ENCODE assay signal across 18 cellular contexts in genomic region chr12:114742363-114742762, GRCh38. TPM values are rescaled to one million over a fixed set of nuclear protein-coding genes. Genes with fewer than 3 reads are reported as not detected.
A peak's percentile ranks its signal among the peaks of the same experiment; 100 is the strongest.
DNase-seq lines count a peak whose midpoint lies in the region; ATAC-seq, FAIRE-seq and TF ChIP-seq lines count a peak whose summit lies in the region.
"Had no signal": no experiment of that assay in that cellular context is flagged by ENCODE, and none has a peak within 500 bp of the region (broad histone marks: within the 10 kb centered on the region; RNA-seq: fewer than 3 reads in every experiment).

No MANE protein-coding gene starts in this region.

- CTCF ChIA-PET in activated CD4-positive, alpha-beta T cell treated with anti-CD3 and anti-CD28 coated beads, Interleukin-2, amount 10 ng/mL, durations not matched to agents 7 days and 5 days (lab: Charles Lee), result no interaction called here
- CTCF ChIA-PET in activated CD4-positive, alpha-beta T cell treated with anti-CD3 and anti-CD28 coated beads for 36 hours (lab: Charles Lee), result no interaction called here
- CTCF ChIA-PET in H1 (lab: Charles Lee; ENCODE audit: partially characterized antibody), result interaction anchor here (0.7 to 1.2 kb wide), 4 partner anchors 15 to 1017 kb away, joined by 3 read pairs; no protein-coding TSS in a partner anchor

- no peak overlapping the region for H3K56ac ChIP-seq in H1 (replicated peaks; ENCODE audit: insufficient read length, low read depth, low read length)

- POLR2A ChIA-PET in activated CD4-positive, alpha-beta T cell treated with anti-CD3 and anti-CD28 coated beads, Interleukin-2, amount 10 ng/mL, durations not matched to agents 7 days and 5 days (lab: Charles Lee), result no interaction called here
- POLR2A ChIA-PET in activated CD4-positive, alpha-beta T cell treated with anti-CD3 and anti-CD28 coated beads for 36 hours (lab: Charles Lee), result no interaction called here
- POLR2A ChIA-PET in H1 (lab: Charles Lee; ENCODE audit: partially characterized antibody), result no interaction called here

- intact Hi-C loops in activated CD4-positive, alpha-beta T cell treated with anti-CD3 and anti-CD28 coated beads for 36 hours (cut with DNase I, micrococcal nuclease), result no loop called here

- no peaks in the 10 kb centered on the region; the same call in 1 of the 2 replicates for H3K23me2 ChIP-seq in H1 (ENCODE audit: low read depth, low read length)

- H3K79me1 ChIP-seq in H1 (ENCODE audit: low read depth, low read length), result no peaks in the 10 kb centered on the region

- H3K36me3 Mint-ChIP-seq in activated CD4-positive, alpha-beta T cell treated with anti-CD3 and anti-CD28 coated beads, Interleukin-2, amount 10 ng/mL, durations not matched to agents 7 days and 5 days (ENCODE audit: low read depth), result no peaks in the 10 kb centered on the region
- no peaks in the 10 kb centered on the region for H3K36me3 Mint-ChIP-seq in activated CD4-positive, alpha-beta T cell treated with anti-CD3 and anti-CD28 coated beads for 36 hours (ENCODE audit: low read depth)
- no peaks in the 10 kb centered on the region for H3K36me3 Mint-ChIP-seq in nephron (ENCODE audit: low read depth)
- H3K36me3 Mint-ChIP-seq: CD8-positive, alpha-beta memory T cell had no signal

- H3K79me2 ChIP-seq in H1 (ENCODE audit: control insufficient read depth in 1 of 2, insufficient read depth in 2 of 2, low read length in 2 of 2), result no peaks in the 10 kb centered on the region

- H3K9me3 Mint-ChIP-seq in activated CD4-positive, alpha-beta T cell treated with anti-CD3 and anti-CD28 coated beads, Interleukin-2, amount 10 ng/mL, durations not matched to agents 7 days and 5 days, result no peaks in the 10 kb centered on the region
- no peaks in the 10 kb centered on the region for H3K9me3 Mint-ChIP-seq in activated CD4-positive, alpha-beta T cell treated with anti-CD3 and anti-CD28 coated beads for 36 hours (ENCODE audit: low read depth)
- no peaks in the 10 kb centered on the region for H3K9me3 Mint-ChIP-seq in nephron
- H3K9me3 Mint-ChIP-seq: HFFc6 had no signal

- no peak overlapping the region for H3K4me3 Mint-ChIP-seq in activated CD4-positive, alpha-beta T cell treated with anti-CD3 and anti-CD28 coated beads, Interleukin-2, amount 10 ng/mL, durations not matched to agents 7 days and 5 days
- H3K4me3 Mint-ChIP-seq in activated CD4-positive, alpha-beta T cell treated with anti-CD3 and anti-CD28 coated beads for 36 hours, result no peak overlapping the region
- no peak overlapping the region for H3K4me3 Mint-ChIP-seq in nephron
- H3K4me3 Mint-ChIP-seq: CD8-positive, alpha-beta memory T cell; HFFc6 had no signal

- H4K8ac ChIP-seq in H1 (ENCODE audit: extremely low read depth, insufficient read depth, low read length), result 0 out of 2 replicates have a peak overlapping the region, but pooled peaks have one; percentile 57

- no peak overlapping the region for H3K18ac ChIP-seq in H1 (ENCODE audit: extremely low read depth, low read length)

- peak overlapping the region; percentile 50 for H3K27ac Mint-ChIP-seq in activated CD4-positive, alpha-beta T cell treated with anti-CD3 and anti-CD28 coated beads, Interleukin-2, amount 10 ng/mL, durations not matched to agents 7 days and 5 days
- H3K27ac Mint-ChIP-seq in activated CD4-positive, alpha-beta T cell treated with anti-CD3 and anti-CD28 coated beads for 36 hours, result no peak overlapping the region
- peak overlapping the region; percentile 60 to 80 (median 75) for H3K27ac Mint-ChIP-seq in nephron
- H3K27ac Mint-ChIP-seq: CD8-positive, alpha-beta memory T cell; HFFc6 had no signal

- no peak overlapping the region for H2BK15ac ChIP-seq in H1 (ENCODE audit: low read length)

- no peak for TF ChIP-seq RAD21 in H1 (IDR thresholded peaks at IDR 0.05 in 1 of 2, conservative IDR thresholded peaks at IDR 0.05 in 1 of 2; ENCODE audit: low read depth in 2 of 2, low read length in 2 of 2)

- no peak for DNase-seq in activated CD4-positive, alpha-beta T cell treated with anti-CD3 and anti-CD28 coated beads, Interleukin-2, amount 10 ng/mL, durations not matched to agents 7 days and 5 days
- DNase-seq in activated CD4-positive, alpha-beta T cell treated with anti-CD3 and anti-CD28 coated beads for 36 hours, result no peak
- no peak for DNase-seq in H1 (ENCODE audit: low read depth in 1 of 2, low spot score in 2 of 2)
- no peak for DNase-seq in GDM1 (lab: John Stamatoyannopoulos, UW)
- no peak for DNase-seq in stimulated activated naive CD4-positive, alpha-beta T cell treated with Interleukin-2 at 50 U/mL for 16 hours (lab: John Stamatoyannopoulos, UW)
- DNase-seq in frontal cortex (ENCODE audit: low spot score in 2 of 2), result no peak
- DNase-seq in hippocampal formation (lab: John Stamatoyannopoulos, UW), result no peak
- DNase-seq: 8988T; AML-193; CD8-positive, alpha-beta memory T cell; DMS53; GM23248; HCEC 1CT; HFFc6 had no signal

- H3K9ac ChIP-seq in H1 (replicated peaks in 1 of 4; ENCODE audit: extremely low read depth in 1 of 4, low read depth in 3 of 4, low read length in 3 of 4), result no peak overlapping the region
- H3K9ac ChIP-seq: BLaER1, GM23248 had no signal

- no peak overlapping the region for H3K14ac ChIP-seq in H1 (ENCODE audit: insufficient read length)

- H3K23ac ChIP-seq in H1 (ENCODE audit: insufficient read length), result no peak overlapping the region

- H3K4me2 ChIP-seq in H1 (ENCODE audit: insufficient read depth in 1 of 2, low read depth in 2 of 2, low read length in 2 of 2), result no peak overlapping the region
- H3K4me2 ChIP-seq: BLaER1 had no signal

- TF ChIP-seq POLR2A in H1 (IDR thresholded peaks at IDR 0.05; ENCODE audit: control extremely low read depth in 1 of 2, low read depth in 2 of 2, low read length in 2 of 2), result no peak

- H3K4me1 ChIP-seq in H1 (replicated peaks in 1 of 4; ENCODE audit: control insufficient read depth in 3 of 4, insufficient read depth in 4 of 4, low read length in 3 of 4), result peaks cover 0 to 9% (median 2%) of the 10 kb centered on the region in 4 experiments; a peak in 5 of 7 replicates

- H3K27ac ChIP-seq in H1 (ENCODE audit: low read depth, low read length), result no peak overlapping the region
- H3K27ac ChIP-seq: BLaER1, GM23248 had no signal

- no peaks in the 10 kb centered on the region for H3K4me1 Mint-ChIP-seq in activated CD4-positive, alpha-beta T cell treated with anti-CD3 and anti-CD28 coated beads, Interleukin-2, amount 10 ng/mL, durations not matched to agents 7 days and 5 days
- H3K4me1 Mint-ChIP-seq in activated CD4-positive, alpha-beta T cell treated with anti-CD3 and anti-CD28 coated beads for 36 hours, result no peaks in the 10 kb centered on the region
- H3K4me1 Mint-ChIP-seq in nephron, result peaks cover 46% of the 10 kb centered on the region
- H3K4me1 Mint-ChIP-seq: CD8-positive, alpha-beta memory T cell had no signal

- H3K36me3 ChIP-seq in H1 (ENCODE audit: control insufficient read depth in 2 of 4, insufficient read depth in 4 of 4, low read length in 3 of 4), result no peaks in the 10 kb centered on the region
- H3K36me3 ChIP-seq: BLaER1 had no signal

- TF ChIP-seq EP300 in H1 (IDR thresholded peaks at IDR 0.05; ENCODE audit: borderline replicate concordance in 1 of 2, low read depth in 2 of 2, low read length in 2 of 2), result no peak

- no peak overlapping the region for H3K4ac ChIP-seq in H1 (replicated peaks; ENCODE audit: insufficient read length, low read depth, low read length)

- peaks cover 0 to 3% (median 2%) of the 10 kb centered on the region in 4 experiments; a peak in 5 of 7 replicates for H3K27me3 ChIP-seq in H1 (replicated peaks in 1 of 4; ENCODE audit: control insufficient read depth in 3 of 4, extremely low read depth in 1 of 4, insufficient read depth in 3 of 4, low read length in 3 of 4)
- H3K27me3 ChIP-seq: BLaER1 had no signal

- no peak for ATAC-seq in activated CD4-positive, alpha-beta T cell treated with anti-CD3 and anti-CD28 coated beads for 36 hours
- ATAC-seq: GM12878 had no signal

- H4K91ac ChIP-seq in H1 (replicated peaks; ENCODE audit: insufficient read length, low read length), result peak overlapping the region; percentile 15

- no peaks in the 10 kb centered on the region for H3K9me3 ChIP-seq in H1 (ENCODE audit: insufficient read depth in 2 of 2, low read depth in 1 of 2, low read length in 1 of 2)
- H3K9me3 ChIP-seq: BLaER1 had no signal

- no peak overlapping the region for H2AK5ac ChIP-seq in H1 (ENCODE audit: low read depth, low read length)

- H3K27me3 Mint-ChIP-seq in activated CD4-positive, alpha-beta T cell treated with anti-CD3 and anti-CD28 coated beads, Interleukin-2, amount 10 ng/mL, durations not matched to agents 7 days and 5 days, result no peaks in the 10 kb centered on the region
- peaks cover 3% of the 10 kb centered on the region for H3K27me3 Mint-ChIP-seq in activated CD4-positive, alpha-beta T cell treated with anti-CD3 and anti-CD28 coated beads for 36 hours
- peaks cover 13% of the 10 kb centered on the region for H3K27me3 Mint-ChIP-seq in nephron (ENCODE audit: low read depth)

- H4K5ac ChIP-seq in H1 (ENCODE audit: insufficient read length, low read depth, low read length), result no peak overlapping the region

- H4K20me1 ChIP-seq in H1 (replicated peaks in 1 of 2; ENCODE audit: control insufficient read depth in 1 of 2, insufficient read depth in 2 of 2, low read length in 2 of 2), result no peaks in the 10 kb centered on the region
- H4K20me1 ChIP-seq: BLaER1 had no signal

- FAIRE-seq in H1 (lab: Jason Lieb, UNC) (no peak), frontal cortex (lab: Jason Lieb, UNC) (no peak)
- FAIRE-seq: GM12878, GM18507 had no signal

- H2BK120ac ChIP-seq in H1 (replicated peaks; ENCODE audit: low read depth, low read length), result no peak overlapping the region

- H2BK12ac ChIP-seq in H1 (ENCODE audit: low read depth, low read length), result no peak overlapping the region

- H3K4me3 ChIP-seq in H1 (ENCODE audit: extremely low read depth in 1 of 4, insufficient read depth in 2 of 4, low read depth in 3 of 4, low read length in 4 of 4), result no peak overlapping the region
- H3K4me3 ChIP-seq: BLaER1, GM12878, GM23248 had no signal

- H2AFZ ChIP-seq in H1 (ENCODE audit: low read length), result no peak overlapping the region
- H2AFZ ChIP-seq: GM23248 had no signal

- H2BK20ac ChIP-seq in H1 (ENCODE audit: low read length), result no peak overlapping the region

- TF ChIP-seq CTCF in H1 (IDR thresholded peaks at IDR 0.05; ENCODE audit: control extremely low read depth in 1 of 3, insufficient read depth in 1 of 3, low read depth in 1 of 3, low read length in 3 of 3) (no peak), nephron (IDR thresholded peaks at IDR 0.05; ENCODE audit: unreplicated experiment in 3 of 3) (no peak)

- H2BK5ac ChIP-seq in H1 (ENCODE audit: low read depth, low read length), result no peak overlapping the region

- 80% methylated on average over 8 of the region's 9 CpGs; no CpG with 5 or more reads in 1 of the 2 experiments for WGBS in H1 (ENCODE audit: extremely low coverage in 1 of 2, insufficient coverage in 1 of 2, insufficient read length in 1 of 2, insufficient replicate concordance in 2 of 2, low coverage in 1 of 2, low lambda C conversion rate in 2 of 2, missing lambda C conversion rate in 1 of 2), 2 experiments

RNA-seq across cellular contexts. Expression of gene TBX3, which starts 58.4 kb away (rescaled TPM):
- not detected for total RNA-seq in activated CD4-positive, alpha-beta T cell treated with anti-CD3 and anti-CD28 coated beads, Interleukin-2, amount 10 ng/mL, durations not matched to agents 7 days and 5 days
- total RNA-seq in activated CD4-positive, alpha-beta T cell treated with anti-CD3 and anti-CD28 coated beads for 36 hours, result not detected
- total RNA-seq in H1 (2021; fragmentation: NEBNext Ultra II Directional; extraction: Animal tissue kit (Norgen Biotek cat#: 25700)), result 0.29 and 1.0 TPM in 2 replicates
- 0.09 TPM in 2 replicates for polyA plus RNA-seq in H1 (2011; rRNA removed)
- polyA plus RNA-seq in H1 (2011; cell fraction: cytosol; rRNA removed), result 0.09 TPM
- 0.20 TPM for polyA plus RNA-seq in H1 (2011; cell fraction: nucleus; rRNA removed)
- polyA plus RNA-seq in H1 (2012, experiment 1 of 2), result 0.12 to 0.38 TPM (median 0.24 TPM) in 4 replicates
- polyA plus RNA-seq in H1 (2012, experiment 2 of 2), result 0.18 TPM
- 0.30 TPM for polyA plus RNA-seq in H1 (2013, experiment 1 of 2)
- polyA plus RNA-seq in H1 (2013, experiment 2 of 2), result 0.13 TPM
- 0.09 TPM in 1 of 2 replicates, not detected in the other for polyA minus RNA-seq in H1 (2011; rRNA and poly(A)+ RNA removed)
- polyA minus RNA-seq in H1 (2011; cell fraction: cytosol; rRNA and poly(A)+ RNA removed), result 0.73 TPM
- 0.50 TPM for polyA minus RNA-seq in H1 (2011; cell fraction: nucleus; rRNA and poly(A)+ RNA removed)
- 1.6 TPM for total RNA-seq in frontal cortex
- total RNA-seq: CD8-positive, alpha-beta memory T cell had no signal
- polyA plus RNA-seq: CD8-positive, alpha-beta memory T cell had no signal
